ENCODE assay signal across 1 cellular context in genomic region chr7:151006590-151007300, GRCh38.
TF ChIP-seq lines count a peak whose summit lies in the region.

No MANE protein-coding gene starts in this region.

TF ChIP-seq in HepG2, 621 proteins besides CTCF, POLR2A, EP300 and RAD21:
- TF ChIP-seq ZNF687 (CRISPR knock-in tag; IDR thresholded peaks at IDR 0.05) (peak; percentile 62), PHF8 (CRISPR knock-in tag; IDR thresholded peaks at IDR 0.05) (peak; percentile 23; the same call in 1 of the 2 replicates), HMGXB4 (CRISPR knock-in tag; IDR thresholded peaks at IDR 0.05; ENCODE audit: borderline replicate concordance in 1 of 2, low read depth in 1 of 2) (0 out of 4 replicates have a peak, but pooled peaks of 1 of the 2 experiments have one; percentile 42), ZNF737 (CRISPR knock-in tag; IDR thresholded peaks at IDR 0.05; ENCODE audit: borderline replicate concordance) (no peak), BCL3 (CRISPR knock-in tag; IDR thresholded peaks at IDR 0.05) (no peak), GTF2F1 (IDR thresholded peaks at IDR 0.05; ENCODE audit: low read length) (no peak), ZFY (CRISPR knock-in tag; IDR thresholded peaks at IDR 0.05) (peak; percentile 23; the same call in 1 of the 2 replicates), ZNF543 (CRISPR knock-in tag; IDR thresholded peaks at IDR 0.05) (no peak), IKZF5 (CRISPR knock-in tag; IDR thresholded peaks at IDR 0.05) (no peak), NONO (IDR thresholded peaks at IDR 0.05) (no peak), NONO (CRISPR knock-in tag; conservative IDR thresholded peaks at IDR 0.05) (no peak), ZFP1 (CRISPR knock-in tag; IDR thresholded peaks at IDR 0.05) (no peak), JUND (CRISPR knock-in tag; IDR thresholded peaks at IDR 0.05) (no peak), ZFX (CRISPR knock-in tag; IDR thresholded peaks at IDR 0.05; ENCODE audit: low read depth) (peak; percentile 64), ZNF333 (CRISPR knock-in tag; IDR thresholded peaks at IDR 0.05; ENCODE audit: borderline replicate concordance) (no peak), ZFP90 (CRISPR knock-in tag; IDR thresholded peaks at IDR 0.05; ENCODE audit: borderline replicate concordance) (no peak), PRDM4 (CRISPR knock-in tag; IDR thresholded peaks at IDR 0.05; ENCODE audit: borderline replicate concordance) (no peak), YEATS2 (CRISPR knock-in tag; IDR thresholded peaks at IDR 0.05; ENCODE audit: borderline replicate concordance) (no peak), ZBTB38 (CRISPR knock-in tag; IDR thresholded peaks at IDR 0.05) (0 out of 2 replicates have a peak, but pooled peaks have one; percentile 46), SIN3A (IDR thresholded peaks at IDR 0.05; ENCODE audit: borderline replicate concordance, low read depth, low read length) (no peak), RBAK (CRISPR knock-in tag; IDR thresholded peaks at IDR 0.05) (0 out of 2 replicates have a peak, but pooled peaks have one; percentile 22), ZNF446 (CRISPR knock-in tag; IDR thresholded peaks at IDR 0.05) (no peak)
